2 cellular contexts compared by ENCODE assay signal in genomic region chr1:30927448-30927847, GRCh38.
TF ChIP-seq lines count a peak whose summit lies in the region.

No MANE protein-coding gene starts in this region.

TF ChIP-seq in A549, 52 proteins besides CTCF, POLR2A, EP300 and RAD21 (continued from another document):
- TF ChIP-seq FOSL2 (IDR thresholded peaks at IDR 0.05) (no peak), FOSL2 (CRISPR knock-in tag; IDR thresholded peaks at IDR 0.05) (peak; percentile 42; the same call in 1 of the 2 replicates), USF2 (IDR thresholded peaks at IDR 0.05) (no peak), EHMT2 (IDR thresholded peaks at IDR 0.05; ENCODE audit: low read depth) (no peak), CHD4 (IDR thresholded peaks at IDR 0.05; ENCODE audit: borderline replicate concordance) (no peak), FOSB (CRISPR knock-in tag; IDR thresholded peaks at IDR 0.05) (no peak)

TF ChIP-seq in GM23338, 12 proteins besides CTCF, POLR2A, EP300 and RAD21 (continued from another document):
- TF ChIP-seq ZNF462 (CRISPR knock-in tag; IDR thresholded peaks at IDR 0.05) (no peak), STAT1 (IDR thresholded peaks at IDR 0.05; ENCODE audit: unreplicated experiment) (no peak), ZNF331 (CRISPR knock-in tag; IDR thresholded peaks at IDR 0.05; ENCODE audit: low read depth) (no peak), NANOG (IDR thresholded peaks at IDR 0.05; ENCODE audit: borderline replicate concordance) (no peak)
